In genomic region chr21:38567577-38568360, GRCh38 we compare ENCODE assay signal across 9 cellular contexts.
DNase-seq lines count a peak whose midpoint lies in the region; ATAC-seq and TF ChIP-seq lines count a peak whose summit lies in the region.
"Had no signal": no experiment of that assay in that cellular context is flagged by ENCODE, and none has a peak within 500 bp of the region (broad histone marks: within the 10 kb centered on the region; RNA-seq: fewer than 3 reads in every experiment).

No MANE protein-coding gene starts in this region.

- WGBS in mesodermal cell (ENCODE audit: insufficient coverage in 2 of 2), 2 experiments: 60 to 62% methylated on average over 18 to 20 of the region's 21 CpGs
- 67 to 74% methylated on average over 14 to 21 of the region's 21 CpGs for WGBS in esophagus squamous epithelium, 2 donors

- H3K4me1 ChIP-seq in HUES48 (ENCODE audit: control insufficient read depth, insufficient read depth, low read length) (peaks cover 10% of the 10 kb centered on the region; the same call in 1 of the 2 replicates), mesodermal cell (ENCODE audit: control insufficient read depth, insufficient read depth, low read length, poor library complexity, severe bottlenecking) (peaks cover 3% of the 10 kb centered on the region), esophagus squamous epithelium (no peaks in the 10 kb centered on the region)
- H3K4me1 ChIP-seq: parathyroid adenoma had no signal

- CTCF ChIA-PET in AG04449 (lab: Yijun Ruan, JAX): interaction anchor here (0.6 kb wide), 1 partner anchor 55 kb away, joined by 3 read pairs; no protein-coding TSS in a partner anchor

- ATAC-seq in GM19463 (IDR thresholded peaks at IDR 0.05; ENCODE audit: unreplicated experiment): no peak

- POLR2A ChIA-PET in AG04449 (lab: Yijun Ruan, JAX): no interaction called here

- H3K36me3 ChIP-seq in HUES48 (ENCODE audit: control insufficient read depth, insufficient read depth, low read length) (no peaks in the 10 kb centered on the region), mesodermal cell (ENCODE audit: control insufficient read depth, insufficient read depth, low read length) (no peaks in the 10 kb centered on the region), esophagus squamous epithelium (no peaks in the 10 kb centered on the region)

- no peaks in the 10 kb centered on the region for H3K27me3 Mint-ChIP-seq in chondrocyte (ENCODE audit: low read depth)

- no peak for TF ChIP-seq POLR2A in esophagus squamous epithelium (IDR thresholded peaks at IDR 0.05)

- H3K27ac Mint-ChIP-seq in chondrocyte (ENCODE audit: unreplicated experiment): peak overlapping the region; percentile 98

- H3K4me3 ChIP-seq in AG04449 (ENCODE audit: low read depth, low read length) (peak overlapping the region; percentile 39), HUES48 (ENCODE audit: low read depth, low read length) (no peak overlapping the region), mesodermal cell (ENCODE audit: extremely low read depth, insufficient read depth, low read length, poor library complexity, severe bottlenecking) (no peak overlapping the region), esophagus squamous epithelium (peak overlapping the region in 2 of 4 donors; percentile 9 to 49)

- no peak overlapping the region for H3K9ac ChIP-seq in HUES48 (ENCODE audit: low read depth, low read length)
- H3K9ac ChIP-seq: parathyroid adenoma had no signal

- H3K27ac ChIP-seq in HUES48 (ENCODE audit: low read depth, low read length) (peak overlapping the region; percentile 51), mesodermal cell (ENCODE audit: low read depth, low read length, severe bottlenecking) (peak overlapping the region; percentile 48), esophagus squamous epithelium (peak overlapping the region in 1 of 4 donors; percentile 37)
- H3K27ac ChIP-seq: parathyroid adenoma had no signal

- intact Hi-C loops in esophagus squamous epithelium (cut with DNase I): no loop called here

- H3K36me3 Mint-ChIP-seq in chondrocyte (ENCODE audit: low read depth): peaks cover 22% of the 10 kb centered on the region

- H3K9me3 ChIP-seq in HUES48 (ENCODE audit: control insufficient read depth, insufficient read depth, low read length) (no peaks in the 10 kb centered on the region), mesodermal cell (ENCODE audit: control insufficient read depth, low read length) (no peaks in the 10 kb centered on the region), esophagus squamous epithelium (no peaks in the 10 kb centered on the region)

- DNase-seq in AG04449 (ENCODE audit: low read depth, low spot score) (no peak), chondrocyte (ENCODE audit: low spot score) (no peak), esophagus squamous epithelium (lab: John Stamatoyannopoulos, UW) (no peak), NCI-H2227 (lab: John Stamatoyannopoulos, UW; ENCODE audit: unreplicated experiment) (no peak), NCI-H226 (no peak)

- H3K27me3 ChIP-seq in HUES48 (ENCODE audit: control insufficient read depth, insufficient read depth, low read length) (no peaks in the 10 kb centered on the region), esophagus squamous epithelium (no peaks in the 10 kb centered on the region)

- peaks cover 13% of the 10 kb centered on the region for H3K4me1 Mint-ChIP-seq in chondrocyte (ENCODE audit: low read depth)

- TF ChIP-seq CTCF in AG04449 (IDR thresholded peaks at IDR 0.05; ENCODE audit: insufficient read depth, low read length, missing control alignments): no peak
- peak; percentile 23 for TF ChIP-seq CTCF in chondrocyte (IDR thresholded peaks at IDR 0.05)
- TF ChIP-seq CTCF in esophagus squamous epithelium (IDR thresholded peaks at IDR 0.05): no peak

- no peaks in the 10 kb centered on the region for H3K9me3 Mint-ChIP-seq in chondrocyte (ENCODE audit: low read depth)

- peak overlapping the region; percentile 73 for H3K4me3 Mint-ChIP-seq in chondrocyte (ENCODE audit: unreplicated experiment)
